Comparison of ENCODE assay signal across 8 cellular contexts in genomic region chr22:45268167-45268957, GRCh38. TPM values are rescaled to one million over a fixed set of nuclear protein-coding genes. Genes with fewer than 3 reads are reported as not detected.
A peak's percentile ranks its signal among the peaks of the same experiment; 100 is the strongest.
DNase-seq lines count a peak whose midpoint lies in the region; ATAC-seq, FAIRE-seq and TF ChIP-seq lines count a peak whose summit lies in the region.

No MANE protein-coding gene starts in this region.

- H3K27me3 Mint-ChIP-seq in activated CD4-positive, alpha-beta T cell treated with anti-CD3 and anti-CD28 coated beads, Interleukin-2, amount 10 ng/mL, durations not matched to agents 24 days and 14 days = peaks cover 41% of the 10 kb centered on the region

- H3K27ac ChIP-seq in HUES48 (ENCODE audit: low read depth, low read length) (peak overlapping the region; percentile 88), prostate gland (peak overlapping the region; percentile 60 to 83)

- no peak for FAIRE-seq in frontal cortex (lab: Jason Lieb, UNC)

- DNase-seq in EL (peak; percentile 23), frontal cortex (ENCODE audit: low spot score in 2 of 2) (peak; percentile 47 to 53), prostate gland (ENCODE audit: low spot score) (no peak), SKM-1 treated with dmso at 0.1 percent for 144 hours (lab: John Stamatoyannopoulos, UW; ENCODE audit: unreplicated experiment) (no peak), NCI-H1048 (lab: John Stamatoyannopoulos, UW) (no peak)
- DNase-seq in activated CD4-positive, alpha-beta T cell treated with anti-CD3 and anti-CD28 coated beads, Interleukin-2, amount 10 ng/mL, durations not matched to agents 24 days and 14 days = no peak

- H3K36me3 ChIP-seq in HUES48 (ENCODE audit: control insufficient read depth, insufficient read depth, low read length) (no peaks in the 10 kb centered on the region), prostate gland (no peaks in the 10 kb centered on the region)

- TF ChIP-seq POLR2A in prostate gland (IDR thresholded peaks at IDR 0.05) = no peak

- H3K4me1 Mint-ChIP-seq in activated CD4-positive, alpha-beta T cell treated with anti-CD3 and anti-CD28 coated beads, Interleukin-2, amount 10 ng/mL, durations not matched to agents 24 days and 14 days = peaks cover 12% of the 10 kb centered on the region

- H3K4me3 ChIP-seq in HUES48 (ENCODE audit: low read depth, low read length) (peak overlapping the region; percentile 83), prostate gland (peak overlapping the region; percentile 36 to 52)

- WGBS in prostate gland = under 1% methylated on average over 32 of the region's 47 CpGs

- no peak for TF ChIP-seq CTCF in prostate gland (IDR thresholded peaks at IDR 0.05)

- H3K4me1 ChIP-seq in HUES48 (ENCODE audit: control insufficient read depth, insufficient read depth, low read length) (peaks cover 7% of the 10 kb centered on the region; the same call in 1 of the 2 replicates), prostate gland (replicated peaks) (peaks cover 13% of the 10 kb centered on the region)

- H3K9ac ChIP-seq in HUES48 (ENCODE audit: low read depth, low read length) = no peak overlapping the region

- intact Hi-C loops in activated CD4-positive, alpha-beta T cell treated with anti-CD3 and anti-CD28 coated beads, Interleukin-2, amount 10 ng/mL, durations not matched to agents 24 days and 14 days (cut with micrococcal nuclease) = loop anchor here (2.0 kb wide), 1 partner anchor 40 kb away; the partner anchor contains the start of gene FAM118A
- intact Hi-C loops in prostate gland (cut with DNase I) = loop anchor here (1.0 to 2.0 kb wide), 3 partner anchors 40 to 284 kb away; partner anchors contain the start of gene FAM118A

- H3K9me3 ChIP-seq in HUES48 (ENCODE audit: control insufficient read depth, insufficient read depth, low read length) (no peaks in the 10 kb centered on the region), prostate gland (no peaks in the 10 kb centered on the region)

- no peak for ATAC-seq in GM18873 (IDR thresholded peaks at IDR 0.05; ENCODE audit: low FRiP score, unreplicated experiment)

- peaks cover 3% of the 10 kb centered on the region for H3K36me3 Mint-ChIP-seq in activated CD4-positive, alpha-beta T cell treated with anti-CD3 and anti-CD28 coated beads, Interleukin-2, amount 10 ng/mL, durations not matched to agents 24 days and 14 days (ENCODE audit: low read depth)

- peak overlapping the region; percentile 74 for H3K27ac Mint-ChIP-seq in activated CD4-positive, alpha-beta T cell treated with anti-CD3 and anti-CD28 coated beads, Interleukin-2, amount 10 ng/mL, durations not matched to agents 24 days and 14 days

- no peaks in the 10 kb centered on the region for H3K9me3 Mint-ChIP-seq in activated CD4-positive, alpha-beta T cell treated with anti-CD3 and anti-CD28 coated beads, Interleukin-2, amount 10 ng/mL, durations not matched to agents 24 days and 14 days

- peak overlapping the region; percentile 84 for H3K4me3 Mint-ChIP-seq in activated CD4-positive, alpha-beta T cell treated with anti-CD3 and anti-CD28 coated beads, Interleukin-2, amount 10 ng/mL, durations not matched to agents 24 days and 14 days

- H3K27me3 ChIP-seq in HUES48 (ENCODE audit: control insufficient read depth, insufficient read depth, low read length) (peaks cover 20% of the 10 kb centered on the region), prostate gland (replicated peaks; ENCODE audit: insufficient read depth) (no peaks in the 10 kb centered on the region)

RNA-seq across cellular contexts. Expression of gene UPK3A, which starts 16.4 kb away (rescaled TPM):
- not detected in 2 replicates for total RNA-seq in activated CD4-positive, alpha-beta T cell treated with anti-CD3 and anti-CD28 coated beads, Interleukin-2, amount 10 ng/mL, durations not matched to agents 24 days and 14 days
- total RNA-seq in frontal cortex (not detected), prostate gland (100 to 1,000 TPM in 1 of 2 donors, 10 to 100 TPM in 1; 12.6 to 103 TPM)

RNA-seq across cellular contexts. Expression of gene KIAA0930, which starts 27.7 kb away (rescaled TPM):
- total RNA-seq in activated CD4-positive, alpha-beta T cell treated with anti-CD3 and anti-CD28 coated beads, Interleukin-2, amount 10 ng/mL, durations not matched to agents 24 days and 14 days = 45.3 and 45.6 TPM in 2 replicates
- total RNA-seq in frontal cortex = 52.6 TPM
- 10 to 100 TPM; 29.1 to 55.1 TPM for total RNA-seq in prostate gland

RNA-seq across cellular contexts. Expression of gene FAM118A, which starts 41.4 kb away (rescaled TPM):
- total RNA-seq in activated CD4-positive, alpha-beta T cell treated with anti-CD3 and anti-CD28 coated beads, Interleukin-2, amount 10 ng/mL, durations not matched to agents 24 days and 14 days = 32.0 and 32.5 TPM in 2 replicates
- 14.3 TPM for total RNA-seq in frontal cortex
- 100 to 1,000 TPM in 1 of 2 donors, 10 to 100 TPM in 1; 60.8 to 215 TPM for total RNA-seq in prostate gland

Comparison
In these comparisons a context has a peak if more than half of its experiments do, and no peak if none do; other contexts are left out.
1. DNase-seq: peak in EL (single experiment) and frontal cortex (2 of 2); none in activated CD4-positive, alpha-beta T cell treated with anti-CD3 and anti-CD28 coated beads, Interleukin-2, amount 10 ng/mL, durations not matched to agents 24 days and 14 days (single experiment), prostate gland (single experiment), SKM-1 treated with dmso at 0.1 percent for 144 hours (single experiment) and NCI-H1048 (single experiment).
2. RNA of gene UPK3A, which starts 16.4 kb away (total RNA-seq): 12.6 to 103 TPM in prostate gland; not detected in activated CD4-positive, alpha-beta T cell treated with anti-CD3 and anti-CD28 coated beads, Interleukin-2, amount 10 ng/mL, durations not matched to agents 24 days and 14 days and not detected in frontal cortex (single experiment); every median in the first group is over 10 times any median in the second.